25 cellular contexts compared by ENCODE assay signal in the genomic region with DNA sequence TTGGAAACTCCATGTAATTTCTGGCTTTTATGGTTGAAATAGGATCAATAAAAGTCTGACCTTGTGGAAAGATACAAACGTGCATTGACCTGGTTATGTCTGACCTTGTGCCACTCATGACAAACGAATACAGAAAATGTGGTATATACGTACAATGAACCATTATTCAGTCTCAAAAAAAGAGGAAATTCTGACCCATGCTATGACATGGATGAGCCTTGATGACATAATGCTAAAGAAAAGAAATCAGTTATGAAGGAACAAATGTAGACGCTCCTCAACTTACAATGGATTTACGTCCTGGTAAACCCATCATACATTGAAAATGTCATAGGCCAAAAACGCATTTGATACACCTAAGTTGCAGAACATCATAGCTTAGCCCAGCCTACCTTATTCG.
"Had no signal": no experiment of that assay in that cellular context is flagged by ENCODE, and none has a peak within 500 bp of the region (broad histone marks: within the 10 kb centered on the region; RNA-seq: fewer than 3 reads in every experiment).

No MANE protein-coding gene starts in this region.

- H3K27me3 ChIP-seq: colonic mucosa, gastrocnemius medialis had no signal

- H3K9me3 ChIP-seq: colonic mucosa, esophagus squamous epithelium, gastrocnemius medialis, heart right ventricle, left lung, lower lobe of right lung, mucosa of descending colon had no signal

- ATAC-seq: effector memory CD8-positive, alpha-beta T cell; esophagus mucosa; gastrocnemius medialis; heart right ventricle; left cardiac atrium; left lung; left ventricle myocardium superior; lower lobe of right lung; mucosa of descending colon had no signal

- H3K4me1 ChIP-seq: colonic mucosa, gastrocnemius medialis, heart right ventricle, left lung, lower lobe of right lung had no signal

- H3K4me3 ChIP-seq: colonic mucosa, esophagus squamous epithelium, gastrocnemius medialis, heart right ventricle, left lung, lower lobe of right lung, mucosa of descending colon had no signal

- H3K36me3 ChIP-seq: colonic mucosa, esophagus squamous epithelium, gastrocnemius medialis, heart right ventricle, left lung, lower lobe of right lung had no signal

- H3K27ac ChIP-seq: colonic mucosa, epithelial cell of prostate, esophagus squamous epithelium, gastrocnemius medialis, heart right ventricle, left lung, lower lobe of right lung had no signal

- DNase-seq: colonic mucosa; cortex of kidney; effector CD8-positive, alpha-beta T cell; effector memory CD8-positive, alpha-beta T cell; endodermal cell; erythroblast; esophagus squamous epithelium; foreskin fibroblast; foreskin melanocyte; gastrocnemius medialis; glutamatergic neuron; head of caudate nucleus; heart right ventricle; hippocampal formation; left cardiac atrium; left lung; left ventricle myocardium superior; lower lobe of right lung; mesenchymal stem cell; mucosa of descending colon had no signal

- FAIRE-seq: endometrium, islet of Langerhans, keratinocyte had no signal
